In the genomic region with DNA sequence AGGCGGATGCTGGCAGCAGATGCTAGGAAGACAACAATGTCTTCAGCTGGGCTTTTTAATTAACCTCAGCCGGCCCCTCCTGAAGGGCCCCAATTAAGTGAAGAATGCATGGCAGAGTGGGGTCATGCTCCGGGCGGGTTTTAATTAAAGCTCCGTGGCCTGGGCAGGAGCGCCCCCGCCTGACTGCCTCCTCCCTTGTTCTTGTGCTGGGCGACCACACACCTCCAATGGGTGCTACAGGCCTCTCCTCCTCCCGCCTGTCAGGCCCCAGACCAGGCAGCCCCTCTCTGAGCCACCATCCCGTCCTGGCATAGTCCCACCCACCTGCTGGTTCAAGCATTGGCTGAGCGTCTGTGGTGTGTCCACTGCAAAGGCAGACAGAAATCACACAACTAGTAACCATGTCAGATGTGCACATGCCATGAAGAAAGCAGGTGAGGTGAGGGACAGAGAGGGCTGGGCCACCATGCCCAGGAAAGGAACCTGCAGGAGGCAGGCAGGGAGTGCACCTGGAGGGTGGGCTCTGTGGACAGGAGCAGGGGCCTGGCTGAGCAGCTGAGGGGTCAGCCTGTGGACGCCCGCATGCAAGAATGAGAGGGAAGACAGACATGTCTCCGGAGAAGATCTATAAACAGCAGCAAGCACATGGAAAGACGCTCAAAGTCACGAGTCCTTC, we compare ENCODE assay signal across 9 cellular contexts. TPM values are rescaled to one million over a fixed set of nuclear protein-coding genes. Genes with fewer than 3 reads are reported as not detected.
DNase-seq lines count a peak whose midpoint lies in the region; ATAC-seq and TF ChIP-seq lines count a peak whose summit lies in the region.
"Had no signal": no experiment of that assay in that cellular context is flagged by ENCODE, and none has a peak within 500 bp of the region (broad histone marks: within the 10 kb centered on the region; RNA-seq: fewer than 3 reads in every experiment).

No MANE protein-coding gene starts in this region.

- intact Hi-C loops in left colon (cut with DNase I, micrococcal nuclease) = no loop called here

- POLR2A ChIA-PET in BJ (lab: Charles Lee) = no interaction called here
- POLR2A ChIA-PET in HEK293 (lab: Yijun Ruan, JAX) = interaction anchor here (0.8 to 1.0 kb wide), 2 partner anchors 8 to 11 kb away, joined by 3 to 4 read pairs; a partner anchor contains a TSS

- H3K27me3 ChIP-seq in BJ (ENCODE audit: control insufficient read depth, insufficient read depth, low read length) = no peaks in the 10 kb centered on the region
- no peaks in the 10 kb centered on the region for H3K27me3 ChIP-seq in SJCRH30

- TF ChIP-seq CTCF in BJ (IDR thresholded peaks at IDR 0.05; ENCODE audit: insufficient read depth, low read depth, low read length) (peak; percentile 35), HEK293 (tag by site-specific recombination; IDR thresholded peaks at IDR 0.05) (peak; percentile 37)

- H3K9me3 ChIP-seq in HEK293 (ENCODE audit: control insufficient read depth, insufficient read depth, low read depth, low read length) (no peaks in the 10 kb centered on the region), SJCRH30 (replicated peaks) (no peaks in the 10 kb centered on the region)

- CTCF ChIA-PET in BJ (lab: Yijun Ruan, JAX) (interaction anchor here (1.1 to 1.9 kb wide), 2 partner anchors 70 to 75 kb away, joined by 3 to 9 read pairs; no protein-coding TSS in a partner anchor), HEK293 (lab: Yijun Ruan, JAX) (interaction anchor here (0.6 to 2.4 kb wide), 3 partner anchors 70 to 338 kb away, joined by 3 to 27 read pairs (median 16); no protein-coding TSS in a partner anchor)

- no peak overlapping the region for H3K27ac ChIP-seq in HEK293 (ENCODE audit: extremely low read depth, low read depth, low read length)
- peak overlapping the region; percentile 26; the same call in 1 of the 2 replicates for H3K27ac ChIP-seq in SJCRH30

- no peaks in the 10 kb centered on the region for H3K36me3 ChIP-seq in BJ (ENCODE audit: control insufficient read depth, insufficient read depth, low read length)
- H3K36me3 ChIP-seq in HEK293 (ENCODE audit: control insufficient read depth in 2 of 2, insufficient read depth in 1 of 2, low read length in 2 of 2) = no peaks in the 10 kb centered on the region
- H3K36me3 ChIP-seq in SJCRH30 = no peaks in the 10 kb centered on the region

- H3K4me1 ChIP-seq in HEK293 (ENCODE audit: control insufficient read depth, insufficient read depth, low read length) (no peaks in the 10 kb centered on the region), SJCRH30 (peaks cover 13% of the 10 kb centered on the region)

- H3K4me3 ChIP-seq in BJ (ENCODE audit: low read depth, low read length) (no peak overlapping the region), HEK293 (ENCODE audit: low read depth, low read length) (no peak overlapping the region), SJCRH30 (no peak overlapping the region)

- peak; percentile 65 for ATAC-seq in left colon
- ATAC-seq in GM19023 (IDR thresholded peaks at IDR 0.05; ENCODE audit: unreplicated experiment) = no peak

- DNase-seq in BJ (ENCODE audit: low read depth) (no peak), SJCRH30 (peak; percentile 80 to 82), left colon (peak in 1 of 2 donors; percentile 49), GF-D8 (lab: John Stamatoyannopoulos, UW) (no peak)
- DNase-seq in activated CD4-positive, alpha-beta T cell treated with anti-CD3 and anti-CD28 coated beads for 4 hours = no peak
- no peak for DNase-seq in stimulated activated CD4-positive, alpha-beta T cell treated with anti-CD3 and anti-CD28 coated beads, Interleukin-4, amount 100 ng/mL, for 1 hour
- DNase-seq: occipital lobe had no signal

TF ChIP-seq in HEK293, 187 proteins besides CTCF, POLR2A, EP300 and RAD21:
- TF ChIP-seq, protein P1, sequence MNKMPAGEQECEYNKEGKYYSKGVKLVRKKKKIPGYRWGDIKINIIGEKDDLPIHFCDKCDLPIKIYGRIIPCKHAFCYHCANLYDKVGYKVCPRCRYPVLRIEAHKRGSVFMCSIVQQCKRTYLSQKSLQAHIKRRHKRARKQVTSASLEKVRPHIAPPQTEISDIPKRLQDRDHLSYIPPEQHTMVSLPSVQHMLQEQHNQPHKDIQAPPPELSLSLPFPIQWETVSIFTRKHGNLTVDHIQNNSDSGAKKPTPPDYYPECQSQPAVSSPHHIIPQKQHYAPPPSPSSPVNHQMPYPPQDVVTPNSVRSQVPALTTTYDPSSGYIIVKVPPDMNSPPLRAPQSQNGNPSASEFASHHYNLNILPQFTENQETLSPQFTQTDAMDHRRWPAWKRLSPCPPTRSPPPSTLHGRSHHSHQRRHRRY (tag by site-specific recombination; IDR thresholded peaks at IDR 0.05) = 0 out of 2 replicates have a peak, but pooled peaks have one; percentile 28
- no peak for TF ChIP-seq ZNF350 (tag by site-specific recombination; IDR thresholded peaks at IDR 0.05)
TF ChIP-seq in HEK293: peak in this region for 1.

RNA-seq across cellular contexts. Expression of a gene that starts 8.5 kb away (rescaled TPM):
- 539 and 933 TPM in 2 replicates for polyA plus RNA-seq in BJ (2011; rRNA removed)
- 713 and 1,022 TPM in 2 replicates for polyA minus RNA-seq in BJ (2011; rRNA and poly(A)+ RNA removed)
- 291 and 309 TPM in 2 replicates for total RNA-seq in SJCRH30 (2014; rRNA removed; shearing (Covaris generic))
- total RNA-seq in left colon = 100 to 1,000 TPM; 469 to 500 TPM

RNA-seq across cellular contexts. Expression of a gene that starts 29.1 kb away (rescaled TPM):
- 4.2 and 6.2 TPM in 2 replicates for polyA plus RNA-seq in BJ (2011; rRNA removed)
- polyA minus RNA-seq in BJ (2011; rRNA and poly(A)+ RNA removed) = 0.87 and 1.4 TPM in 2 replicates
- 19.9 and 22.8 TPM in 2 replicates for total RNA-seq in SJCRH30 (2014; rRNA removed; shearing (Covaris generic))
- 10 to 100 TPM; 11.9 to 14.7 TPM for total RNA-seq in left colon

RNA-seq across cellular contexts. Expression of a gene that starts 35.1 kb away (rescaled TPM):
- polyA plus RNA-seq in BJ (2011; rRNA removed) = 50.8 and 80.8 TPM in 2 replicates
- polyA minus RNA-seq in BJ (2011; rRNA and poly(A)+ RNA removed) = 13.0 and 25.2 TPM in 2 replicates
- 48.5 and 64.6 TPM in 2 replicates for total RNA-seq in SJCRH30 (2014; rRNA removed; shearing (Covaris generic))
- total RNA-seq in left colon = 10 to 100 TPM; 31.9 to 32.9 TPM

Comparison
In these comparisons a context has a peak if more than half of its experiments do, and no peak if none do; other contexts are left out.
1. DNase-seq: peak in SJCRH30 (2 of 2); none in BJ (single experiment), activated CD4-positive, alpha-beta T cell treated with anti-CD3 and anti-CD28 coated beads for 4 hours (0 of 2), stimulated activated CD4-positive, alpha-beta T cell treated with anti-CD3 and anti-CD28 coated beads, Interleukin-4, amount 100 ng/mL, for 1 hour (single experiment) and GF-D8 (single experiment).